ENCODE assay signal across 28 cellular contexts in the genomic region with DNA sequence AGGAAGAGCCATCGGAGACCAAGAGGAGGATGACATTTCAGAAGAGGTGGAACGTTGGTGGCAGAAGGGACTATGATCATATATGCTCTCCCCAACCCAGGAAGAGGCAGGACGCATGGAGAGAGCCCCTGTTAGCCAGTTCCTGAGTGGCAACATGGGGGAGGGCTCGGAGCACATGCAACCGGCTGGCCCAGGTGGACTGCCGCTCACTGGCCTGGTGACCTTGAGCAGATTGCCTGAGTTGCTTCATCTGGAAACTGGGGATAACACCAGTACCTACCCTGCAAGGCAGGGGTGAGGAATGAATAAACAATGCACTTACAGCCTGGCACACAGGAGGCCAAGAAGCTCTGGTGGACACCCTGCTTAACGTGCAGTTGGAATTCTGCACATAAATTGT. TPM values are rescaled to one million over a fixed set of nuclear protein-coding genes. Genes with fewer than 3 reads are reported as not detected.
"Had no signal": no experiment of that assay in that cellular context is flagged by ENCODE, and none has a peak within 500 bp of the region (broad histone marks: within the 10 kb centered on the region; RNA-seq: fewer than 3 reads in every experiment).

No MANE protein-coding gene starts in this region.

- H3K9ac ChIP-seq: neural progenitor cell had no signal

- ATAC-seq: natural killer cell; pancreas; right cardiac atrium; stimulated activated naive B cell treated with anti-CD40 and anti-IgM and Interleukin-4, amounts not matched to agents 10 μg/mL and 1 μg/mL and 100 μg/mL, for 72 hours; stimulated activated naive CD8-positive, alpha-beta T cell treated with anti-CD3 and anti-CD28 coated beads, Interleukin-15, Interleukin-2, amounts not matched to agents 100 U/mL and 50 U/mL, for 24 hours had no signal

- H3K27me3 ChIP-seq: neural progenitor cell, pancreas, stomach, testis, thyroid gland, transverse colon, upper lobe of left lung, vagina had no signal

- DNase-seq: hypothalamus; islet precursor cell; left ventricle myocardium inferior; mesendoderm; naive B cell; natural killer cell; nephron progenitor cell; pancreas; posterior cingulate gyrus; retina; right cardiac atrium; stimulated activated CD4-positive, alpha-beta T cell treated with anti-CD3 and anti-CD28 coated beads, Interleukin-12 subunit alpha, Interleukin-12 subunit beta, amount 100 ng/mL, for 4 hours; stimulated activated CD4-positive, alpha-beta T cell treated with anti-CD3 and anti-CD28 coated beads, Interleukin-15, amount 100 ng/mL, for 24 hours; stimulated activated CD4-positive, alpha-beta T cell treated with anti-CD3 and anti-CD28 coated beads, Interleukin-2, amount 100 ng/mL, for 24 hours; stimulated activated CD4-positive, alpha-beta T cell treated with anti-CD3 and anti-CD28 coated beads, Interleukin-4, amount 100 ng/mL, for 1 hour; stimulated activated naive B cell treated with anti-CD40 and anti-IgM and Interleukin-4, amounts not matched to agents 10 μg/mL and 1 μg/mL and 100 μg/mL, for 72 hours; stimulated activated naive CD8-positive, alpha-beta T cell treated with anti-CD3 and anti-CD28 coated beads, Interleukin-15, Interleukin-2, amounts not matched to agents 100 U/mL and 50 U/mL, for 24 hours; stomach; testis; thyroid gland; transverse colon; upper lobe of left lung had no signal

- H3K4me2 ChIP-seq: neural progenitor cell, smooth muscle cell had no signal

- H3K9me3 ChIP-seq: left ventricle myocardium inferior, pancreas, prostate gland, stomach, testis, thyroid gland, transverse colon, upper lobe of left lung, vagina had no signal

- H3K36me3 ChIP-seq: left ventricle myocardium inferior, neural progenitor cell, pancreas, prostate gland, stomach, thyroid gland, transverse colon, upper lobe of left lung, vagina had no signal

- H3K4me1 ChIP-seq: pancreas, prostate gland, stomach, testis, thyroid gland, transverse colon, upper lobe of left lung, vagina had no signal

- H3K27ac ChIP-seq: left ventricle myocardium inferior, neural progenitor cell, pancreas, prostate gland, stomach, testis, thyroid gland, transverse colon, upper lobe of left lung, vagina had no signal

- H2AFZ ChIP-seq: neural progenitor cell had no signal

- H3K4me3 ChIP-seq: left ventricle myocardium inferior, lung, neural progenitor cell, pancreas, prostate gland, smooth muscle cell, stomach, testis, thyroid gland, transverse colon, upper lobe of left lung, vagina had no signal

- FAIRE-seq: pancreas had no signal

RNA-seq across cellular contexts. Expression of gene SYT6, which starts 29.0 kb away (rescaled TPM):
- total RNA-seq: kidney epithelial cell, left ventricle myocardium inferior, right cardiac atrium, smooth muscle cell, vagina had no signal
- polyA plus RNA-seq: right cardiac atrium, smooth muscle cell had no signal
